Comparison of ENCODE assay signal across 8 cellular contexts in the genomic region with DNA sequence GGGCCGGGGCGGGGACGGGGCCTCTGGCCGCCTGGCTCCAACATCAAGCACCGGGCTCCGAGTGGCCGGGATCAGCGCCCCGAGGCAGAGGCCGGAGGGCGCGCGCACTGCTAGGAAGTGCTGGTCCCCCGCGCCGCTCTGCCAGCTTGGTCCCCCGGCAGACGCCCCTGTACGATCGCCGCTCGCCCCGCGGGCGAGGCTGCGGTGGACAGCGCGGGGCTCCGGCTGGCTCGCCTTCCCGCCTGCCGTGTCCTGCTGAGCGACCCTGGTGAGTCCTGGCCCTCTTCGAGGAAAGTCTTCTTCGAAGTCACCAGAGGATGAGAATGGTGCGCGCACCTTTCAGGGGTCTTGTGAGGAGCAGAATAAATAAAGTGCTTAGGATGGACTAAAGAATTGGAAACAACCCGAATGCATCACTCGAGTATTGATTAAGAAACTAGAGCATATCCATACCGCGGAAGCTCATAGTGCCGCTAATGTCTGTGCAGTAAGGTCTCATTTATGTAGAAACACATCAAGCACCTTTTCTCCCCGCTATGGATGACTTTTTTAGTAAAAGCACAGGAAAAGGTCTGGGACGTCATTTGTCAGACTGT. TPM values are rescaled to one million over a fixed set of nuclear protein-coding genes. Genes with fewer than 3 reads are reported as not detected.
A peak's percentile ranks its signal among the peaks of the same experiment; 100 is the strongest.
DNase-seq lines count a peak whose midpoint lies in the region; ATAC-seq and TF ChIP-seq lines count a peak whose summit lies in the region.

No MANE protein-coding gene starts in this region.

- DNase-seq in left ventricle myocardium inferior: no peak
- DNase-seq in left cardiac atrium: no peak
- DNase-seq in SJCRH30: no peak
- no peak for DNase-seq in fibroblast of pulmonary artery (ENCODE audit: low read depth)
- no peak for DNase-seq in retinal pigment epithelial cell (ENCODE audit: low read depth)
- DNase-seq in NCI-H2029 (lab: John Stamatoyannopoulos, UW): no peak
- DNase-seq in epidermal melanocyte (ENCODE audit: insufficient read length, low spot score): no peak
- no peak for DNase-seq in GOT3 (lab: John Stamatoyannopoulos, UW)

- ATAC-seq in left cardiac atrium: no peak

- H3K36me3 ChIP-seq in left ventricle myocardium inferior: peaks cover 33% of the 10 kb centered on the region
- H3K36me3 ChIP-seq in SJCRH30: peaks cover 15% of the 10 kb centered on the region

- H3K4me1 ChIP-seq in left ventricle myocardium inferior (peaks cover 42% of the 10 kb centered on the region), SJCRH30 (no peaks in the 10 kb centered on the region)

- H3K27ac ChIP-seq in left ventricle myocardium inferior (replicated peaks) (peak overlapping the region; percentile 93), SJCRH30 (peak overlapping the region; percentile 71)

- H3K4me3 ChIP-seq in left ventricle myocardium inferior: peak overlapping the region; percentile 92
- peak overlapping the region; percentile 97 for H3K4me3 ChIP-seq in SJCRH30
- peak overlapping the region; percentile 85 for H3K4me3 ChIP-seq in fibroblast of pulmonary artery (replicated peaks; ENCODE audit: low read depth, low read length)
- H3K4me3 ChIP-seq in retinal pigment epithelial cell (ENCODE audit: low read length): peak overlapping the region; percentile 71

- intact Hi-C loops in left ventricle myocardium inferior (cut with micrococcal nuclease) (no loop called here), left cardiac atrium (cut with DNase I) (no loop called here)

- H3K9me3 ChIP-seq in left ventricle myocardium inferior (replicated peaks) (no peaks in the 10 kb centered on the region), SJCRH30 (replicated peaks) (no peaks in the 10 kb centered on the region)

- TF ChIP-seq CTCF in left ventricle myocardium inferior (IDR thresholded peaks at IDR 0.05; ENCODE audit: borderline replicate concordance) (no peak), fibroblast of pulmonary artery (IDR thresholded peaks at IDR 0.05; ENCODE audit: low read length, missing control alignments) (no peak), retinal pigment epithelial cell (conservative IDR thresholded peaks at IDR 0.05; ENCODE audit: low read depth, low read length) (no peak)

- H3K27me3 ChIP-seq in left ventricle myocardium inferior (ENCODE audit: low read depth) (no peaks in the 10 kb centered on the region), SJCRH30 (no peaks in the 10 kb centered on the region)

RNA-seq across cellular contexts. Expression of gene ZNF213, which starts 0.4 kb away (rescaled TPM):
- 6.2 TPM for total RNA-seq in left ventricle myocardium inferior
- total RNA-seq in left cardiac atrium: 1 to 10 TPM; 6.5 to 6.7 TPM
- 2.5 and 3.0 TPM in 2 replicates for total RNA-seq in SJCRH30 (2014; rRNA removed; shearing (Covaris generic))

RNA-seq across cellular contexts. Expression of gene ZNF205, which starts 22.8 kb away (rescaled TPM):
- total RNA-seq in left ventricle myocardium inferior (8.0 TPM), left cardiac atrium (1 to 10 TPM; 7.0 to 7.2 TPM)
- total RNA-seq in SJCRH30 (2014; rRNA removed; shearing (Covaris generic)): 12.9 and 13.7 TPM in 2 replicates

RNA-seq across cellular contexts. Expression of gene ZSCAN10, which starts 36.1 kb away (rescaled TPM):
- total RNA-seq in left ventricle myocardium inferior (not detected), left cardiac atrium (not detected)
- total RNA-seq in SJCRH30 (2014; rRNA removed; shearing (Covaris generic)): 0.73 and 0.76 TPM in 2 replicates

RNA-seq across cellular contexts. Expression of gene OR1F1, which starts 52.8 kb away (rescaled TPM):
- not detected for total RNA-seq in left ventricle myocardium inferior
- not detected for total RNA-seq in left cardiac atrium
- total RNA-seq in SJCRH30 (2014; rRNA removed; shearing (Covaris generic)): 0.47 TPM in 1 of 2 replicates, not detected in the other
